25 cellular contexts compared by ENCODE assay signal in genomic region chr12:12228402-12228801, GRCh38.
"Had no signal": no experiment of that assay in that cellular context is flagged by ENCODE, and none has a peak within 500 bp of the region (broad histone marks: within the 10 kb centered on the region; RNA-seq: fewer than 3 reads in every experiment).

No MANE protein-coding gene starts in this region.

- H3K4me3 ChIP-seq: breast epithelium, esophagus muscularis mucosa, heart right ventricle, ovary, prostate gland, smooth muscle cell, stomach, thyroid gland, upper lobe of left lung had no signal

- H3K27ac Mint-ChIP-seq: activated CD8-positive, alpha-beta T cell treated with anti-CD3 and anti-CD28 coated beads for 36 hours; activated naive CD4-positive, alpha-beta T cell treated with anti-CD3 and anti-CD28 coated beads, Interleukin-2, amount 50 U/mL, for 72 hours; activated T-cell treated with anti-CD3 and anti-CD28 coated beads, Interleukin-2, amount 50 U/mL, for 72 hours; stimulated activated naive B cell treated with anti-CD40 and anti-IgM and Interleukin-4, amounts not matched to agents 10 μg/mL and 1 μg/mL and 100 μg/mL, for 72 hours; T-helper 17 cell had no signal

- H3K4me3 Mint-ChIP-seq: activated CD8-positive, alpha-beta T cell treated with anti-CD3 and anti-CD28 coated beads for 36 hours; activated T-cell treated with anti-CD3 and anti-CD28 coated beads, Interleukin-2, amount 50 U/mL, for 72 hours; nephron; stimulated activated naive B cell treated with anti-CD40 and anti-IgM and Interleukin-4, amounts not matched to agents 10 μg/mL and 1 μg/mL and 100 μg/mL, for 72 hours; T-helper 17 cell had no signal

- H3K27ac ChIP-seq: esophagus muscularis mucosa, foreskin keratinocyte, heart right ventricle, ovary, prostate gland, stomach, thyroid gland had no signal

- H3K4me2 ChIP-seq: smooth muscle cell had no signal

- H3K4me1 ChIP-seq: breast epithelium, foreskin keratinocyte had no signal

- H3K36me3 ChIP-seq: breast epithelium, esophagus muscularis mucosa, heart right ventricle, ovary, prostate gland, stomach, thyroid gland, upper lobe of left lung had no signal

- DNase-seq: activated CD4-positive, alpha-beta T cell treated with anti-CD3 and anti-CD28 coated beads for 1 hour; activated CD4-positive, alpha-beta T cell treated with anti-CD3 and anti-CD28 coated beads, Interleukin-2, amount 50 U/mL, for 1 hour; activated CD8-positive, alpha-beta T cell treated with anti-CD3 and anti-CD28 coated beads for 36 hours; activated naive CD4-positive, alpha-beta T cell; activated T-cell treated with anti-CD3 and anti-CD28 coated beads for 4 hours; activated T-cell treated with anti-CD3 and anti-CD28 coated beads, Interleukin-2, amount 50 U/mL, for 72 hours; central memory CD4-positive, alpha-beta T cell; foreskin keratinocyte; heart right ventricle; left ventricle myocardium superior; ovary; stimulated activated CD4-positive, alpha-beta T cell treated with anti-CD3 and anti-CD28 coated beads, Interleukin-15, amount 100 ng/mL, for 24 hours; stimulated activated CD4-positive, alpha-beta T cell treated with anti-CD3 and anti-CD28 coated beads, Interleukin-2, amount 100 ng/mL, for 24 hours; stimulated activated naive B cell treated with anti-CD40 and anti-IgM and Interleukin-4, amounts not matched to agents 10 μg/mL and 1 μg/mL and 100 μg/mL, for 72 hours; stomach; T-helper 17 cell; T1000; thyroid gland had no signal

- H3K9me3 ChIP-seq: breast epithelium, ovary, prostate gland, thyroid gland, upper lobe of left lung had no signal

- H3K27me3 ChIP-seq: breast epithelium, esophagus muscularis mucosa, foreskin keratinocyte, heart right ventricle, ovary, stomach, thyroid gland, upper lobe of left lung had no signal

- H3K4me1 Mint-ChIP-seq: T-helper 17 cell had no signal
